Comparison of ENCODE assay signal across 20 cellular contexts in the genomic region with DNA sequence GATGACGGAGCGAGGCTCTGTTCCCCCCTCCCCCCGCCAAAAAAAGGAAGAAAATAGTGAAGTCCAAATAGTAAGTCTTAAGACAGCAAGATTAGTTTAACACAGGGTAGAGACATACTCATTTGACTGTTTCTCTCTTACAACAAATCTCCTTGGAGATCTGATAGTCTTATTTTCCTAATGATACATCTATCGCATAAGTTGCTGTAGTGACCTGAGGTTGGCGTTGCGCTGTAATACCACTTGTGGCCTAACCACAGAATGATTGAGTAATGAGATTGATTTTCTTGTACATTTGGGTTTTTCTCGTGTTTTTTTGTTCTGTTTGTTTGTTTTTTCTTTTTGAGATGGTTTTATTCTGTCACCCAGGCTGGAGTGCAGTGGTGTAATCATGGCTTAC. TPM values are rescaled to one million over a fixed set of nuclear protein-coding genes. Genes with fewer than 3 reads are reported as not detected.
DNase-seq lines count a peak whose midpoint lies in the region; ATAC-seq and TF ChIP-seq lines count a peak whose summit lies in the region.
"Had no signal": no experiment of that assay in that cellular context is flagged by ENCODE, and none has a peak within 500 bp of the region (broad histone marks: within the 10 kb centered on the region; RNA-seq: fewer than 3 reads in every experiment).

No MANE protein-coding gene starts in this region.

- 91% methylated on average over 6 of the region's 7 CpGs for WGBS in mesenchymal stem cell

- no peak for DNase-seq in CD8-positive, alpha-beta T cell
- DNase-seq in LHCN-M2 (ENCODE audit: low read depth) (peak; percentile 64), mesenchymal stem cell (peak; percentile 26), NCI-H146 treated with DMSO at 0.1 percent for 48 hours (lab: John Stamatoyannopoulos, UW; ENCODE audit: unreplicated experiment) (no peak), H4 (ENCODE audit: low spot score) (no peak)
- DNase-seq: activated CD4-positive, alpha-beta T cell treated with anti-CD3 and anti-CD28 coated beads, Interleukin-2, amount 50 U/mL, for 1 hour; activated naive CD4-positive, alpha-beta T cell treated with anti-CD3 and anti-CD28 coated beads, Interleukin-2, amount 10 ng/mL, durations not matched to agents 7 days and 5 days; effector memory CD4-positive, alpha-beta T cell; esophagus squamous epithelium; natural killer cell; NCI-H1436 treated with DMSO at 0.1 percent for 48 hours; NCI-H2171; NCI-H524 treated with DMSO at 0.1 percent for 48 hours had no signal

- H2BK12ac ChIP-seq in mesenchymal stem cell (ENCODE audit: low read length in 2 of 2) = no peak overlapping the region

- peaks cover 8% of the 10 kb centered on the region for H3K79me1 ChIP-seq in mesenchymal stem cell (replicated peaks; ENCODE audit: low read length, poor library complexity, severe bottlenecking)

- no peaks in the 10 kb centered on the region for H3K9me3 ChIP-seq in CD8-positive, alpha-beta T cell (ENCODE audit: low read length)
- no peaks in the 10 kb centered on the region for H3K9me3 ChIP-seq in mesenchymal stem cell (ENCODE audit: control insufficient read depth, low read length)
- H3K9me3 ChIP-seq: esophagus squamous epithelium, HAP-1, tibial nerve had no signal

- H3K27me3 ChIP-seq in CD8-positive, alpha-beta T cell (ENCODE audit: insufficient read depth, low read length) = no peaks in the 10 kb centered on the region
- no peaks in the 10 kb centered on the region for H3K27me3 ChIP-seq in mesenchymal stem cell (ENCODE audit: control insufficient read depth in 1 of 2, insufficient read depth in 1 of 2, low read length in 2 of 2)
- H3K27me3 ChIP-seq: esophagus squamous epithelium, tibial nerve had no signal

- no peak overlapping the region for H3K4me2 ChIP-seq in mesenchymal stem cell (ENCODE audit: low read length, poor library complexity, severe bottlenecking)

- H3K36me3 ChIP-seq in CD8-positive, alpha-beta T cell (ENCODE audit: insufficient read depth, low read length) = peaks cover 7% of the 10 kb centered on the region
- peaks cover 10 to 80% of the 10 kb centered on the region in 2 experiments for H3K36me3 ChIP-seq in mesenchymal stem cell (ENCODE audit: control insufficient read depth in 1 of 2, insufficient read depth in 2 of 2, low read depth in 1 of 2, low read length in 2 of 2)

- no peak overlapping the region for H4K8ac ChIP-seq in mesenchymal stem cell (ENCODE audit: low read length)

- no peaks in the 10 kb centered on the region for H3K9me3 Mint-ChIP-seq in CD8-positive, alpha-beta T cell
- no peaks in the 10 kb centered on the region for H3K9me3 Mint-ChIP-seq in activated T-helper 17 cell treated with anti-CD3 and anti-CD28 coated beads, Interleukin-2, amount 50 U/mL, for 72 hours
- H3K9me3 Mint-ChIP-seq: activated naive CD4-positive, alpha-beta T cell treated with anti-CD3 and anti-CD28 coated beads, Interleukin-2, amount 10 ng/mL, durations not matched to agents 7 days and 5 days; natural killer cell; stimulated activated memory B cell treated with anti-CD40 and anti-IgM and Interleukin-4, amounts not matched to agents 10 μg/mL and 1 μg/mL and 100 μg/mL, for 72 hours had no signal

- H3K9ac ChIP-seq in mesenchymal stem cell (ENCODE audit: low read length) = no peak overlapping the region
- H3K9ac ChIP-seq: parathyroid adenoma had no signal

- no peak overlapping the region for H4K91ac ChIP-seq in mesenchymal stem cell (ENCODE audit: low read length)

- H3K14ac ChIP-seq in mesenchymal stem cell (ENCODE audit: low read length in 2 of 2) = no peak overlapping the region

- intact Hi-C loops in CD8-positive, alpha-beta T cell (cut with DNase I, micrococcal nuclease) = no loop called here

- no peak for ATAC-seq in CD8-positive, alpha-beta T cell
- ATAC-seq in activated T-helper 17 cell treated with anti-CD3 and anti-CD28 coated beads, Interleukin-2, amount 50 U/mL, for 72 hours (replicated peaks) = peak; percentile 42
- no peak for ATAC-seq in HG03354 (IDR thresholded peaks at IDR 0.05; ENCODE audit: poor library complexity, severe bottlenecking, unreplicated experiment)
- ATAC-seq: natural killer cell; sciatic nerve; stimulated activated memory B cell treated with anti-CD40 and anti-IgM and Interleukin-4, amounts not matched to agents 10 μg/mL and 1 μg/mL and 100 μg/mL, for 72 hours had no signal

- H2BK120ac ChIP-seq in mesenchymal stem cell (ENCODE audit: low read depth, low read length) = no peak overlapping the region

- H3K27ac ChIP-seq in CD8-positive, alpha-beta T cell (ENCODE audit: low read depth, low read length) = no peak overlapping the region
- H3K27ac ChIP-seq in mesenchymal stem cell (ENCODE audit: low read length, poor library complexity, severe bottlenecking) = no peak overlapping the region
- H3K27ac ChIP-seq: esophagus squamous epithelium, parathyroid adenoma, tibial nerve had no signal

- no peak overlapping the region for H2BK5ac ChIP-seq in mesenchymal stem cell (ENCODE audit: low read depth, low read length, poor library complexity, severe bottlenecking)

- no peak overlapping the region for H2AFZ ChIP-seq in mesenchymal stem cell (ENCODE audit: low read depth, low read length)
- H2AFZ ChIP-seq: parathyroid adenoma had no signal

- no peaks in the 10 kb centered on the region for H3K4me1 Mint-ChIP-seq in CD8-positive, alpha-beta T cell (ENCODE audit: low read depth)
- H3K4me1 Mint-ChIP-seq in activated T-helper 17 cell treated with anti-CD3 and anti-CD28 coated beads, Interleukin-2, amount 50 U/mL, for 72 hours = no peaks in the 10 kb centered on the region
- H3K4me1 Mint-ChIP-seq: activated naive CD4-positive, alpha-beta T cell treated with anti-CD3 and anti-CD28 coated beads, Interleukin-2, amount 10 ng/mL, durations not matched to agents 7 days and 5 days; natural killer cell had no signal

- H3K27ac Mint-ChIP-seq in CD8-positive, alpha-beta T cell = peak overlapping the region; percentile 27
- H3K27ac Mint-ChIP-seq in activated T-helper 17 cell treated with anti-CD3 and anti-CD28 coated beads, Interleukin-2, amount 50 U/mL, for 72 hours = no peak overlapping the region
- H3K27ac Mint-ChIP-seq: activated naive CD4-positive, alpha-beta T cell treated with anti-CD3 and anti-CD28 coated beads, Interleukin-2, amount 10 ng/mL, durations not matched to agents 7 days and 5 days; natural killer cell; stimulated activated memory B cell treated with anti-CD40 and anti-IgM and Interleukin-4, amounts not matched to agents 10 μg/mL and 1 μg/mL and 100 μg/mL, for 72 hours had no signal

- H2AK5ac ChIP-seq in mesenchymal stem cell (ENCODE audit: low read length, severe bottlenecking) = no peak overlapping the region

- no peak overlapping the region for H3K4me3 Mint-ChIP-seq in CD8-positive, alpha-beta T cell
- no peak overlapping the region for H3K4me3 Mint-ChIP-seq in activated T-helper 17 cell treated with anti-CD3 and anti-CD28 coated beads, Interleukin-2, amount 50 U/mL, for 72 hours
- H3K4me3 Mint-ChIP-seq: activated naive CD4-positive, alpha-beta T cell treated with anti-CD3 and anti-CD28 coated beads, Interleukin-2, amount 10 ng/mL, durations not matched to agents 7 days and 5 days; natural killer cell; stimulated activated memory B cell treated with anti-CD40 and anti-IgM and Interleukin-4, amounts not matched to agents 10 μg/mL and 1 μg/mL and 100 μg/mL, for 72 hours had no signal

- no peak overlapping the region for H3K4me3 ChIP-seq in CD8-positive, alpha-beta T cell (ENCODE audit: low read depth, low read length)
- H3K4me3 ChIP-seq in mesenchymal stem cell (ENCODE audit: insufficient read depth in 1 of 2, low read depth in 1 of 2, low read length in 2 of 2) = no peak overlapping the region
- H3K4me3 ChIP-seq: esophagus squamous epithelium, HAP-1, tibial nerve had no signal

- CTCF ChIA-PET in CD8-positive, alpha-beta T cell (lab: Charles Lee) = no interaction called here

- H3K4me1 ChIP-seq in CD8-positive, alpha-beta T cell (ENCODE audit: insufficient read depth, low read length) = no peaks in the 10 kb centered on the region
- no peaks in the 10 kb centered on the region for H3K4me1 ChIP-seq in mesenchymal stem cell (ENCODE audit: control insufficient read depth, insufficient read depth, low read depth, low read length)
- H3K4me1 ChIP-seq: esophagus squamous epithelium, HAP-1, parathyroid adenoma, tibial nerve had no signal

- POLR2A ChIA-PET in CD8-positive, alpha-beta T cell (lab: Charles Lee) = interaction anchor here (0.6 kb wide), 1 partner anchor 25 kb away, joined by 3 read pairs; no protein-coding TSS in a partner anchor

- H3K4ac ChIP-seq in mesenchymal stem cell (ENCODE audit: low read depth in 1 of 2, low read length in 2 of 2) = no peak overlapping the region

- peaks cover 44% of the 10 kb centered on the region for H3K36me3 Mint-ChIP-seq in CD8-positive, alpha-beta T cell
- H3K36me3 Mint-ChIP-seq in activated T-helper 17 cell treated with anti-CD3 and anti-CD28 coated beads, Interleukin-2, amount 50 U/mL, for 72 hours (ENCODE audit: low read depth) = peaks cover 74% of the 10 kb centered on the region
- H3K36me3 Mint-ChIP-seq: natural killer cell had no signal

- H3K18ac ChIP-seq in mesenchymal stem cell (ENCODE audit: low read depth in 1 of 2, low read length in 2 of 2) = no peak overlapping the region

- no peak overlapping the region for H2BK15ac ChIP-seq in mesenchymal stem cell (ENCODE audit: low read depth, poor library complexity, severe bottlenecking)

- no peak overlapping the region for H3K23ac ChIP-seq in mesenchymal stem cell (ENCODE audit: low read length in 2 of 2)

- no peak for TF ChIP-seq CTCF in CD8-positive, alpha-beta T cell (IDR thresholded peaks at IDR 0.05)

- H3K27me3 Mint-ChIP-seq in CD8-positive, alpha-beta T cell (ENCODE audit: low read depth) = no peaks in the 10 kb centered on the region
- H3K27me3 Mint-ChIP-seq in activated T-helper 17 cell treated with anti-CD3 and anti-CD28 coated beads, Interleukin-2, amount 50 U/mL, for 72 hours = no peaks in the 10 kb centered on the region
- H3K27me3 Mint-ChIP-seq: activated naive CD4-positive, alpha-beta T cell treated with anti-CD3 and anti-CD28 coated beads, Interleukin-2, amount 10 ng/mL, durations not matched to agents 7 days and 5 days; stimulated activated memory B cell treated with anti-CD40 and anti-IgM and Interleukin-4, amounts not matched to agents 10 μg/mL and 1 μg/mL and 100 μg/mL, for 72 hours had no signal

RNA-seq across cellular contexts. Expression of a gene that starts 27.2 kb away (rescaled TPM):
- total RNA-seq in CD8-positive, alpha-beta T cell = 10 to 100 TPM; 80.0 to 83.7 TPM
- 161 and 182 TPM in 2 replicates for total RNA-seq in LHCN-M2 (2014; rRNA removed)
- 81.6 TPM for polyA plus RNA-seq in LHCN-M2 (2012)
- 100 to 1,000 TPM; 100 to 104 TPM for total RNA-seq in activated T-helper 17 cell treated with anti-CD3 and anti-CD28 coated beads, Interleukin-2, amount 50 U/mL, for 72 hours
- polyA plus RNA-seq in mesenchymal stem cell (2013, experiment 1 of 2) = 183 TPM
- 184 TPM for polyA plus RNA-seq in mesenchymal stem cell (2013, experiment 2 of 2)
- total RNA-seq in H4 (2014; rRNA removed; shearing (Covaris generic)) = 212 and 281 TPM in 2 replicates

RNA-seq across cellular contexts. Expression of a gene that starts 48.4 kb away (rescaled TPM):
- 10 to 100 TPM; 70.6 to 72.1 TPM for total RNA-seq in CD8-positive, alpha-beta T cell
- total RNA-seq in LHCN-M2 (2014; rRNA removed) = 11.0 and 12.2 TPM in 2 replicates
- polyA plus RNA-seq in LHCN-M2 (2012) = 56.3 TPM
- total RNA-seq in activated T-helper 17 cell treated with anti-CD3 and anti-CD28 coated beads, Interleukin-2, amount 50 U/mL, for 72 hours = 10 to 100 TPM; 41.9 to 71.1 TPM
- 40.7 TPM for polyA plus RNA-seq in mesenchymal stem cell (2013, experiment 1 of 2)
- 45.4 TPM for polyA plus RNA-seq in mesenchymal stem cell (2013, experiment 2 of 2)
- 46.5 and 67.6 TPM in 2 replicates for total RNA-seq in H4 (2014; rRNA removed; shearing (Covaris generic))

Comparison
In these comparisons a context has a peak if more than half of its experiments do, and no peak if none do; other contexts are left out.
1. DNase-seq: peak in LHCN-M2 (single experiment) and mesenchymal stem cell (single experiment); none in CD8-positive, alpha-beta T cell (0 of 7), NCI-H146 treated with DMSO at 0.1 percent for 48 hours (single experiment) and H4 (single experiment).